ENCODE assay signal across 1 cellular context in genomic region chr6:168249746-168250145, GRCh38.
TF ChIP-seq lines count a peak whose summit lies in the region.

No MANE protein-coding gene starts in this region.

TF ChIP-seq in IMR-90, 13 proteins besides CTCF, POLR2A, EP300 and RAD21 (continued from another document):
- TF ChIP-seq USF2 (IDR thresholded peaks at IDR 0.05; ENCODE audit: low read depth, low read length): no peak
- TF ChIP-seq RCOR1 (IDR thresholded peaks at IDR 0.05; ENCODE audit: insufficient replicate concordance, low read length): no peak
- TF ChIP-seq CEBPB (IDR thresholded peaks at IDR 0.05; ENCODE audit: low read depth, low read length): no peak
- TF ChIP-seq CHD1 (IDR thresholded peaks at IDR 0.05; ENCODE audit: low read depth, low read length): no peak
- TF ChIP-seq BHLHE40 (IDR thresholded peaks at IDR 0.05; ENCODE audit: low read depth, low read length): no peak
- TF ChIP-seq NFE2L2 (IDR thresholded peaks at IDR 0.05; ENCODE audit: low read depth, low read length): no peak
- no peak for TF ChIP-seq FOS (IDR thresholded peaks at IDR 0.05; ENCODE audit: low read depth, low read length)
- no peak for TF ChIP-seq MXI1 (IDR thresholded peaks at IDR 0.05; ENCODE audit: borderline replicate concordance, low read depth, low read length)
- no peak for TF ChIP-seq MAFK (IDR thresholded peaks at IDR 0.05; ENCODE audit: low read depth, low read length)
